ENCODE assay signal across 24 cellular contexts in genomic region chr11:34423300-34423699, GRCh38. TPM values are rescaled to one million over a fixed set of nuclear protein-coding genes. Genes with fewer than 3 reads are reported as not detected.
DNase-seq lines count a peak whose midpoint lies in the region; ATAC-seq and TF ChIP-seq lines count a peak whose summit lies in the region.
"Had no signal": no experiment of that assay in that cellular context is flagged by ENCODE, and none has a peak within 500 bp of the region (broad histone marks: within the 10 kb centered on the region; RNA-seq: fewer than 3 reads in every experiment).

No MANE protein-coding gene starts in this region.

- WGBS in IMR-90 (ENCODE audit: extremely low coverage in 2 of 2, insufficient read length in 1 of 2), 2 experiments: 93% methylated on average over 4 of the region's 7 CpGs; no CpG with 5 or more reads in 1 of the 2 experiments
- WGBS in mesendoderm (ENCODE audit: extremely low coverage, insufficient coverage, low lambda C conversion rate): no CpG with 5 or more reads among the region's 7 CpGs
- 88% methylated on average over 7 of the region's 7 CpGs for whole genome bisulfite sequencing in right cardiac atrium
- WGBS in H9 (ENCODE audit: extremely low coverage, insufficient read length, low lambda C conversion rate): no CpG with 5 or more reads among the region's 7 CpGs

- H3K18ac ChIP-seq in IMR-90 (ENCODE audit: low read depth, low read length) (no peak overlapping the region), mesendoderm (ENCODE audit: low read length) (no peak overlapping the region), H9 (ENCODE audit: insufficient read length, low read depth, low read length) (no peak overlapping the region)

- no peak overlapping the region for H3K27ac Mint-ChIP-seq in H9
- H3K27ac Mint-ChIP-seq: B cell; CD4-positive, CD25-positive, alpha-beta regulatory T cell had no signal

- H2AK5ac ChIP-seq in IMR-90 (ENCODE audit: low read depth, low read length): 0 out of 2 replicates have a peak overlapping the region, but pooled peaks have one; percentile 9
- H2AK5ac ChIP-seq in mesendoderm (ENCODE audit: low read length): no peak overlapping the region
- no peak overlapping the region for H2AK5ac ChIP-seq in H9 (ENCODE audit: insufficient read length, low read length)

- H3K9ac ChIP-seq in IMR-90 (ENCODE audit: low read depth, low read length) (no peak overlapping the region), mesendoderm (ENCODE audit: low read length) (no peak overlapping the region), H9 (ENCODE audit: extremely low read depth, insufficient read length, low read length) (no peak overlapping the region)
- H3K9ac ChIP-seq: GM23248, KMS-11 had no signal

- H3K27ac ChIP-seq in 22Rv1: peak overlapping the region; percentile 86
- no peak overlapping the region for H3K27ac ChIP-seq in IMR-90 (ENCODE audit: insufficient read depth, low read length)
- no peak overlapping the region for H3K27ac ChIP-seq in mesendoderm (ENCODE audit: low read depth, low read length)
- H3K27ac ChIP-seq in right cardiac atrium (ENCODE audit: low read length): no peak overlapping the region
- H3K27ac ChIP-seq in H9 (ENCODE audit: insufficient read length, low read depth, low read length): no peak overlapping the region
- H3K27ac ChIP-seq: GM23248, KMS-11, Peyer's patch, SJSA1 had no signal

- H2BK20ac ChIP-seq in IMR-90 (ENCODE audit: low read depth, low read length) (no peak overlapping the region), H9 (ENCODE audit: low read depth, low read length, poor library complexity, severe bottlenecking) (no peak overlapping the region)

- no peak overlapping the region for H3T11ph ChIP-seq in H9 (ENCODE audit: low read length)

- CTCF ChIA-PET in IMR-90 (lab: Yijun Ruan, JAX): interaction anchor here (0.7 kb wide), 1 partner anchor 61 kb away, joined by 6 read pairs; no protein-coding TSS in a partner anchor

- H3K4me2 ChIP-seq in IMR-90 (ENCODE audit: low read depth, low read length) (no peak overlapping the region), mesendoderm (ENCODE audit: low read length) (no peak overlapping the region), H9 (ENCODE audit: insufficient read depth, insufficient read length, low read length) (no peak overlapping the region)
- H3K4me2 ChIP-seq: KMS-11 had no signal

- H3K27me3 ChIP-seq in IMR-90 (ENCODE audit: control insufficient read depth, insufficient read depth, low read length) (peaks cover 12% of the 10 kb centered on the region), mesendoderm (ENCODE audit: insufficient read depth, low read length, poor library complexity) (no peaks in the 10 kb centered on the region), right cardiac atrium (ENCODE audit: control insufficient read depth, insufficient read depth) (no peaks in the 10 kb centered on the region), H9 (ENCODE audit: insufficient read depth, low read length) (no peaks in the 10 kb centered on the region)
- H3K27me3 ChIP-seq: Peyer's patch had no signal

- no peaks in the 10 kb centered on the region for H3K9me3 ChIP-seq in IMR-90 (ENCODE audit: control insufficient read depth, insufficient read depth, low read length)
- H3K9me3 ChIP-seq in right cardiac atrium (ENCODE audit: control insufficient read depth, low read length): no peaks in the 10 kb centered on the region
- no peaks in the 10 kb centered on the region for H3K9me3 ChIP-seq in H9 (ENCODE audit: control insufficient read depth, low read depth, low read length)
- H3K9me3 ChIP-seq: HAP-1, Peyer's patch, SJSA1 had no signal

- H2AFZ ChIP-seq in IMR-90 (replicated peaks; ENCODE audit: low read length, poor library complexity): no peak overlapping the region
- H2AFZ ChIP-seq in H9 (ENCODE audit: low read length): no peak overlapping the region
- H2AFZ ChIP-seq: GM23248 had no signal

- H3K4me3 Mint-ChIP-seq in H9: no peak overlapping the region
- H3K4me3 Mint-ChIP-seq: B cell; CD4-positive, CD25-positive, alpha-beta regulatory T cell had no signal

- no peak overlapping the region for H2BK12ac ChIP-seq in H9 (ENCODE audit: insufficient read length, low read depth, low read length)

- no peaks in the 10 kb centered on the region for H3K9me1 ChIP-seq in IMR-90 (ENCODE audit: insufficient read depth, low read length)

- POLR2A ChIA-PET in IMR-90 (lab: Charles Lee; ENCODE audit: unreplicated experiment): no interaction called here

- H3K9me3 Mint-ChIP-seq in H9: no peaks in the 10 kb centered on the region

- ATAC-seq in IMR-90 (ENCODE audit: low read depth): no peak
- no peak for ATAC-seq in HG02642 (IDR thresholded peaks at IDR 0.05; ENCODE audit: poor library complexity, unreplicated experiment)
- ATAC-seq in right cardiac atrium: no peak
- ATAC-seq: Right ventricle myocardium inferior had no signal

- H3K4me3 ChIP-seq in IMR-90 (ENCODE audit: insufficient read depth, low read depth, low read length) (no peak overlapping the region), mesendoderm (ENCODE audit: low read length) (no peak overlapping the region), right cardiac atrium (ENCODE audit: low read length) (no peak overlapping the region)
- H3K4me3 ChIP-seq: GM23248, HAP-1, Peyer's patch, SJSA1 had no signal

- no TSS peak for BruUV-seq in IMR-90 (replicated peaks; lab: Mats Ljungman, UMichigan)

- H4K8ac ChIP-seq in IMR-90 (ENCODE audit: low read depth in 2 of 2, low read length in 2 of 2): no peak overlapping the region
- H4K8ac ChIP-seq in mesendoderm (ENCODE audit: low read depth, low read length): no peak overlapping the region
- no peak overlapping the region for H4K8ac ChIP-seq in H9 (replicated peaks; ENCODE audit: insufficient read length, low read depth, low read length)

- no peaks in the 10 kb centered on the region for H4K20me1 ChIP-seq in IMR-90 (ENCODE audit: insufficient read depth, low read length)
- H4K20me1 ChIP-seq in H9 (ENCODE audit: control insufficient read depth, insufficient read depth, insufficient read length): no peaks in the 10 kb centered on the region

- H2BK5ac ChIP-seq in IMR-90 (ENCODE audit: low read depth, low read length, poor library complexity, severe bottlenecking): no peak overlapping the region
- no peak overlapping the region for H2BK5ac ChIP-seq in mesendoderm (ENCODE audit: low read length)
- H2BK5ac ChIP-seq in H9 (ENCODE audit: insufficient read length, low read length): no peak overlapping the region

- dilution Hi-C loops in IMR-90 (cut with HindIII; ENCODE audit: low sequenced_read_pairs, unreplicated experiment): no loop called here

- H3K36me3 ChIP-seq in IMR-90 (ENCODE audit: control insufficient read depth, insufficient read depth, low read length) (no peaks in the 10 kb centered on the region), mesendoderm (ENCODE audit: control insufficient read depth, insufficient read depth, low read length) (no peaks in the 10 kb centered on the region)
- H3K36me3 ChIP-seq: HAP-1, Peyer's patch, SJSA1 had no signal

- intact Hi-C loops in IMR-90 (cut with micrococcal nuclease) (no loop called here), right cardiac atrium (cut with DNase I) (no loop called here)

- H3K27me3 Mint-ChIP-seq in H9 (ENCODE audit: low read depth): no peaks in the 10 kb centered on the region

- in situ Hi-C loops in IMR-90 (cut with MboI; ENCODE audit: low sequenced_read_pairs): no loop called here

- no peaks in the 10 kb centered on the region for H3K23me2 ChIP-seq in H9 (ENCODE audit: insufficient read length, low read depth, low read length, poor library complexity, severe bottlenecking)

- H3K4me1 Mint-ChIP-seq in H9: no peaks in the 10 kb centered on the region
- H3K4me1 Mint-ChIP-seq: CD4-positive, CD25-positive, alpha-beta regulatory T cell had no signal

- H3K4ac ChIP-seq in IMR-90 (ENCODE audit: low read depth, low read length) (no peak overlapping the region), mesendoderm (ENCODE audit: low read depth, low read length) (no peak overlapping the region), H9 (ENCODE audit: low read depth, low read length) (no peak overlapping the region)

- no peak overlapping the region for H3K14ac ChIP-seq in IMR-90 (replicated peaks; ENCODE audit: low read depth, low read length)
- H3K14ac ChIP-seq in H9 (ENCODE audit: insufficient read depth, low read length): no peak overlapping the region

- no peak overlapping the region for H2AK9ac ChIP-seq in IMR-90 (replicated peaks; ENCODE audit: low read depth, low read length, poor library complexity)

- H2BK120ac ChIP-seq in IMR-90 (ENCODE audit: low read depth, low read length) (no peak overlapping the region), mesendoderm (ENCODE audit: low read depth, low read length) (no peak overlapping the region), H9 (ENCODE audit: low read depth, low read length, poor library complexity, severe bottlenecking) (no peak overlapping the region)

- H4K5ac ChIP-seq in IMR-90 (ENCODE audit: low read depth, low read length): no peak overlapping the region
- no peak overlapping the region for H4K5ac ChIP-seq in mesendoderm (ENCODE audit: low read length)
- H4K5ac ChIP-seq in H9 (ENCODE audit: insufficient read length, low read depth, low read length): no peak overlapping the region

- H3K79me2 ChIP-seq in mesendoderm (ENCODE audit: control insufficient read depth, insufficient read depth, low read length) (no peaks in the 10 kb centered on the region), H9 (ENCODE audit: insufficient read depth, low read length) (no peaks in the 10 kb centered on the region)

- no peak for DNase-seq in IMR-90
- DNase-seq in RPMI7951 (ENCODE audit: low read depth): peak; percentile 10
- DNase-seq in mesendoderm: peak; percentile 24
- DNase-seq in RPMI8226: no peak
- DNase-seq in right cardiac atrium: no peak
- DNase-seq in H9: no peak
- DNase-seq: CD4-positive, CD25-positive, alpha-beta regulatory T cell; EL; GM23248; NCI-H187; NCI-H2107; NCI-H2227 treated with DMSO at 0.1 percent for 48 hours; NCI-H510A treated with DMSO at 0.1 percent for 48 hours; NCI-H774; NK-92 treated with Interleukin-12 subunit alpha and Interleukin-12 subunit beta, amount 100 ng/mL, for 24 hours; Peyer's patch; T-helper 1 cell had no signal

- H2BK15ac ChIP-seq in IMR-90 (ENCODE audit: low read depth, low read length) (no peak overlapping the region), mesendoderm (replicated peaks; ENCODE audit: low read depth) (no peak overlapping the region), H9 (ENCODE audit: low read depth, low read length) (no peak overlapping the region)

- no peak overlapping the region; the same call in 1 of the 2 replicates for H4K91ac ChIP-seq in IMR-90 (ENCODE audit: insufficient read depth, low read depth, low read length)
- H4K91ac ChIP-seq in H9 (ENCODE audit: insufficient read length, low read depth, low read length): no peak overlapping the region

- H3K36me3 Mint-ChIP-seq in H9 (ENCODE audit: insufficient read depth in 1 of 3, low read depth in 3 of 3): no peaks in the 10 kb centered on the region
- H3K36me3 Mint-ChIP-seq: CD4-positive, CD25-positive, alpha-beta regulatory T cell had no signal

- H3K4me1 ChIP-seq in IMR-90 (ENCODE audit: control insufficient read depth, insufficient read depth, low read length) (peaks cover 3% of the 10 kb centered on the region; the same call in 1 of the 2 replicates), mesendoderm (ENCODE audit: control insufficient read depth, low read depth, low read length) (no peaks in the 10 kb centered on the region), right cardiac atrium (ENCODE audit: control insufficient read depth, insufficient read depth, low read length) (no peaks in the 10 kb centered on the region), H9 (ENCODE audit: insufficient read depth, low read length) (no peaks in the 10 kb centered on the region)
- H3K4me1 ChIP-seq: HAP-1, Peyer's patch had no signal

- no peak for TF ChIP-seq RAD21 in IMR-90 (IDR thresholded peaks at IDR 0.05; ENCODE audit: low read length)

- H3K23ac ChIP-seq in IMR-90 (ENCODE audit: low read depth, low read length) (no peak overlapping the region), mesendoderm (ENCODE audit: low read length) (no peak overlapping the region), H9 (ENCODE audit: insufficient read length, low read depth, low read length) (no peak overlapping the region)

- H3K79me1 ChIP-seq in IMR-90 (ENCODE audit: low read depth in 1 of 2, low read length in 2 of 2) (no peaks in the 10 kb centered on the region), mesendoderm (ENCODE audit: low read length) (no peaks in the 10 kb centered on the region), H9 (ENCODE audit: insufficient read depth, low read depth, low read length, poor library complexity, severe bottlenecking) (no peaks in the 10 kb centered on the region)

- TF ChIP-seq CTCF in 22Rv1 (IDR thresholded peaks at IDR 0.05) (no peak), IMR-90 (conservative IDR thresholded peaks at IDR 0.05; ENCODE audit: low read depth, low read length) (no peak), H9 (conservative IDR thresholded peaks at IDR 0.05) (no peak)

- TF ChIP-seq POLR2A in IMR-90 (IDR thresholded peaks at IDR 0.05; ENCODE audit: low read depth, low read length): no peak

- H3K56ac ChIP-seq in IMR-90 (ENCODE audit: extremely low read depth, insufficient read depth, low read length): no peak overlapping the region
- H3K56ac ChIP-seq in mesendoderm (ENCODE audit: low read length): no peak overlapping the region
- H3K56ac ChIP-seq in H9 (ENCODE audit: insufficient read length, low read depth, low read length): no peak overlapping the region

RNA-seq across cellular contexts. Expression of gene CAT, which starts 15.4 kb away (rescaled TPM):
- total RNA-seq in IMR-90 (2012; rRNA removed): 69.7 and 80.5 TPM in 2 replicates
- polyA plus RNA-seq in IMR-90 (2012; rRNA removed): 48.1 and 52.5 TPM in 2 replicates
- polyA plus RNA-seq in IMR-90 (2012; cell fraction: cytosol; rRNA removed): 29.7 and 32.0 TPM in 2 replicates
- polyA plus RNA-seq in IMR-90 (2012; cell fraction: nucleus; rRNA removed; ENCODE audit: low replicate concordance): 28.5 and 59.7 TPM in 2 replicates
- 108 and 121 TPM in 2 replicates for total RNA-seq in RPMI7951 (2014; rRNA removed; shearing (Covaris generic))
- 4.3 TPM for polyA plus RNA-seq in mesendoderm (2013, experiment 1 of 2)
- 4.5 TPM for polyA plus RNA-seq in mesendoderm (2013, experiment 2 of 2)
- 100 to 1,000 TPM in 2 of 4 donors, 10 to 100 TPM in 2; 81.6 to 114 (median 102) TPM for total RNA-seq in right cardiac atrium
- polyA plus RNA-seq in right cardiac atrium: 67.6 TPM
- total RNA-seq in H9 (2021): 9.9 and 10.4 TPM in 2 replicates

Comparison
In these comparisons a context has a peak if more than half of its experiments do, and no peak if none do; other contexts are left out.
1. DNase-seq: peak in RPMI7951 (single experiment) and mesendoderm (single experiment); none in IMR-90 (single experiment), RPMI8226 (single experiment), right cardiac atrium (0 of 3) and H9 (single experiment).